ENCODE assay signal across 9 cellular contexts in the genomic region with DNA sequence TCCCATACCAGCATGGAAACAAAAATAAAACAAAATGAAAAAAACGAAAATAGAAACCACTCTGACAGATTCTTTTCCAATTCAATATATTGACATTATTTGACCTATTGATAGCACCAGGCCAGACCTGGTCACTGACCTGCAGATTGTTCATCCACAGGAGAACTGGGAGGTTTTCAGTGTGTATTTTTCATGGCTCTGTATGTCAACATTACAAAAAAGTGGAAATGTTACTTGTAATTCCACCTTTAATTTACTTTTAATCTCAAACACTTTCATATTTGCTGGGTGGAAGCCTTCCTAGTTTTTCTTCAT. TPM values are rescaled to one million over a fixed set of nuclear protein-coding genes. Genes with fewer than 3 reads are reported as not detected.
DNase-seq lines count a peak whose midpoint lies in the region; ATAC-seq and TF ChIP-seq lines count a peak whose summit lies in the region.
"Had no signal": no experiment of that assay in that cellular context is flagged by ENCODE, and none has a peak within 500 bp of the region (broad histone marks: within the 10 kb centered on the region; RNA-seq: fewer than 3 reads in every experiment).

No MANE protein-coding gene starts in this region.

- TF ChIP-seq CTCF in activated B cell treated with CpG ODN at 0.5 μM for 24 hours (IDR thresholded peaks at IDR 0.05) (no peak), natural killer cell (IDR thresholded peaks at IDR 0.05) (no peak)

- H3K9me3 Mint-ChIP-seq in activated B cell treated with CpG ODN at 0.5 μM for 24 hours (no peaks in the 10 kb centered on the region), natural killer cell (no peaks in the 10 kb centered on the region)

- H3K27ac Mint-ChIP-seq in activated B cell treated with CpG ODN at 0.5 μM for 24 hours (peak overlapping the region; percentile 68), natural killer cell (peak overlapping the region; percentile 74 to 93)

- ATAC-seq in GM18517 (IDR thresholded peaks at IDR 0.05; ENCODE audit: unreplicated experiment) (peak; percentile 9), HG02588 (IDR thresholded peaks at IDR 0.05; ENCODE audit: unreplicated experiment) (peak; percentile 8), activated B cell treated with CpG ODN at 0.5 μM for 24 hours (ENCODE audit: low read depth) (no peak), natural killer cell (no peak), GM18858 (IDR thresholded peaks at IDR 0.05; ENCODE audit: unreplicated experiment) (no peak)

- CTCF ChIA-PET in activated B cell treated with CpG ODN at 0.5 μM for 24 hours (lab: Charles Lee) = interaction anchor here (0.6 kb wide), 1 partner anchor 170 kb away, joined by 3 read pairs; no protein-coding TSS in a partner anchor

- H3K36me3 Mint-ChIP-seq in activated B cell treated with CpG ODN at 0.5 μM for 24 hours (ENCODE audit: low read depth) (no peaks in the 10 kb centered on the region), natural killer cell (no peaks in the 10 kb centered on the region)

- no peak for DNase-seq in activated B cell treated with CpG ODN at 0.5 μM for 24 hours
- no peak for DNase-seq in natural killer cell
- DNase-seq in NCI-H345 treated with DMSO at 0.1 percent for 48 hours (lab: John Stamatoyannopoulos, UW; ENCODE audit: unreplicated experiment) = no peak
- DNase-seq in superior temporal gyrus (ENCODE audit: extremely low spot score) = no peak
- DNase-seq in occipital lobe (lab: John Stamatoyannopoulos, UW) = no peak
- DNase-seq: left ventricle myocardium inferior had no signal

- H3K27me3 Mint-ChIP-seq in activated B cell treated with CpG ODN at 0.5 μM for 24 hours (no peaks in the 10 kb centered on the region), natural killer cell (ENCODE audit: low read depth in 2 of 2) (no peaks in the 10 kb centered on the region)

- intact Hi-C loops in activated B cell treated with CpG ODN at 0.5 μM for 24 hours (cut with micrococcal nuclease) = no loop called here
- intact Hi-C loops in natural killer cell (cut with micrococcal nuclease) = loop anchor here (2.0 kb wide), 1 partner anchor 130 kb away; no protein-coding TSS in a partner anchor

- POLR2A ChIA-PET in activated B cell treated with CpG ODN at 0.5 μM for 24 hours (lab: Charles Lee) = interaction anchor here (1.0 kb wide), 1 partner anchor 95 kb away, joined by 3 read pairs; no protein-coding TSS in a partner anchor

- H3K4me1 Mint-ChIP-seq in activated B cell treated with CpG ODN at 0.5 μM for 24 hours (peaks cover 35% of the 10 kb centered on the region), natural killer cell (peaks cover 42 to 59% of the 10 kb centered on the region in 2 donors)

- H3K4me3 Mint-ChIP-seq in activated B cell treated with CpG ODN at 0.5 μM for 24 hours (peak overlapping the region; percentile 53), natural killer cell (peak overlapping the region; percentile 69)

RNA-seq across cellular contexts. Expression of a gene that starts 2.9 kb away (rescaled TPM):
- total RNA-seq in activated B cell treated with CpG ODN at 0.5 μM for 24 hours = not detected in 2 replicates
- total RNA-seq in natural killer cell = under 1 TPM in 2 of 3 donors, not detected in 1; 0.50 to 0.82 TPM
- 2.3 TPM for total RNA-seq in occipital lobe
- total RNA-seq: left ventricle myocardium inferior had no signal

RNA-seq across cellular contexts. Expression of a gene that starts 43.0 kb away (rescaled TPM):
- total RNA-seq in activated B cell treated with CpG ODN at 0.5 μM for 24 hours = 38.7 and 49.1 TPM in 2 replicates
- total RNA-seq in natural killer cell = 100 to 1,000 TPM in 1 of 3 donors, 10 to 100 TPM in 2; 56.6 to 104 (median 67.1) TPM
- total RNA-seq in occipital lobe = 32.8 TPM

RNA-seq across cellular contexts. Expression of a gene that starts 55.3 kb away (rescaled TPM):
- total RNA-seq in activated B cell treated with CpG ODN at 0.5 μM for 24 hours (47.2 and 52.1 TPM in 2 replicates), natural killer cell (10 to 100 TPM; 58.4 to 72.6 (median 69.5) TPM), occipital lobe (98.4 TPM)

Comparison
In these comparisons a context has a peak if more than half of its experiments do, and no peak if none do; other contexts are left out.
1. ATAC-seq: peak in GM18517 (single experiment) and HG02588 (single experiment); none in activated B cell treated with CpG ODN at 0.5 μM for 24 hours (single experiment), natural killer cell (0 of 3) and GM18858 (single experiment).